In genomic region chr9:134944351-134944802, GRCh38 we compare ENCODE assay signal across 16 cellular contexts. TPM values are rescaled to one million over a fixed set of nuclear protein-coding genes. Genes with fewer than 3 reads are reported as not detected.
DNase-seq lines count a peak whose midpoint lies in the region; ATAC-seq and TF ChIP-seq lines count a peak whose summit lies in the region.
"Had no signal": no experiment of that assay in that cellular context is flagged by ENCODE, and none has a peak within 500 bp of the region (broad histone marks: within the 10 kb centered on the region; RNA-seq: fewer than 3 reads in every experiment).

No MANE protein-coding gene starts in this region.

- H3K36me3 ChIP-seq in right atrium auricular region (no peaks in the 10 kb centered on the region), upper lobe of right lung (no peaks in the 10 kb centered on the region)

- ATAC-seq in Right ventricle myocardium inferior (peak; percentile 48), upper lobe of right lung (peak; percentile 24)
- ATAC-seq: T-helper 17 cell had no signal

- H3K4me1 ChIP-seq in right atrium auricular region (peaks cover 0 to 33% of the 10 kb centered on the region in 2 donors), upper lobe of right lung (peaks cover 5% of the 10 kb centered on the region)

- no peak for TF ChIP-seq CTCF in right atrium auricular region (IDR thresholded peaks at IDR 0.05)
- no peak for TF ChIP-seq CTCF in choroid plexus epithelial cell (conservative IDR thresholded peaks at IDR 0.05; ENCODE audit: low read depth, low read length)
- TF ChIP-seq CTCF in upper lobe of right lung (IDR thresholded peaks at IDR 0.05), result no peak

- DNase-seq in Right ventricle myocardium inferior (ENCODE audit: missing footprints) (peak; percentile 63), right atrium auricular region (ENCODE audit: low spot score) (no peak), choroid plexus epithelial cell (ENCODE audit: low read depth) (peak; percentile 4), left kidney (ENCODE audit: low read depth, low spot score) (peak; percentile 60), upper lobe of right lung (peak; percentile 58), NCI-H526 treated with DMSO at 0.1 percent for 48 hours (lab: John Stamatoyannopoulos, UW) (no peak)
- no peak for DNase-seq in activated CD8-positive, alpha-beta memory T cell treated with anti-CD3 and anti-CD28 coated beads, Interleukin-2, amount 50 U/mL, for 48 hours
- DNase-seq in activated T-cell treated with anti-CD3 and anti-CD28 coated beads, Interleukin-2, amount 50 U/mL, for 48 hours, result no peak
- DNase-seq: activated CD4-positive, alpha-beta T cell treated with anti-CD3 and anti-CD28 coated beads, Interleukin-2, amount 10 ng/mL, durations not matched to agents 24 days and 14 days; head of caudate nucleus; Kasumi-1; NCI-H2107; stimulated activated CD8-positive, alpha-beta memory T cell treated with anti-CD3 and anti-CD28 coated beads, Interleukin-4, amount 100 ng/mL, for 48 hours; T-helper 17 cell; trophoblast cell had no signal

- intact Hi-C loops in Right ventricle myocardium inferior (cut with DNase I), result loop anchor here (1.0 kb wide), 1 partner anchor 48 kb away; no protein-coding TSS in a partner anchor
- intact Hi-C loops in upper lobe of right lung (cut with DNase I), result no loop called here

- H3K4me3 ChIP-seq in right atrium auricular region (no peak overlapping the region), choroid plexus epithelial cell (ENCODE audit: low read depth, low read length) (no peak overlapping the region), upper lobe of right lung (no peak overlapping the region)

- H3K27ac ChIP-seq in right atrium auricular region, result no peak overlapping the region
- peak overlapping the region; percentile 11 for H3K27ac ChIP-seq in upper lobe of right lung

- H3K9me3 ChIP-seq in right atrium auricular region (no peaks in the 10 kb centered on the region), upper lobe of right lung (no peaks in the 10 kb centered on the region)

- H3K27me3 ChIP-seq in right atrium auricular region (no peaks in the 10 kb centered on the region), upper lobe of right lung (peaks cover 21% of the 10 kb centered on the region)

RNA-seq across cellular contexts. Expression of gene FCN1, which starts 26.7 kb away (rescaled TPM):
- total RNA-seq in Right ventricle myocardium inferior (5.7 TPM), right atrium auricular region (1 to 10 TPM in 1 of 2 donors, under 1 TPM in 1; 0.63 to 2.1 TPM), upper lobe of right lung (63.0 TPM)
- total RNA-seq: activated CD4-positive, alpha-beta T cell treated with anti-CD3 and anti-CD28 coated beads, Interleukin-2, amount 10 ng/mL, durations not matched to agents 24 days and 14 days; activated T-helper 1 cell treated with anti-CD3 and anti-CD28 coated beads, Interleukin-12 subunit alpha, Interleukin-12 subunit beta, Interleukin-2, Interleukin-4 antibody, amounts not matched to agents 30 ng/mL and 10 ng/mL and 1 ng/mL, durations not matched to agents 14 hours and 24 hours and 36 hours had no signal

Comparison
In these comparisons a context has a peak if more than half of its experiments do, and no peak if none do; other contexts are left out.
1. DNase-seq: peak in Right ventricle myocardium inferior (single experiment), choroid plexus epithelial cell (single experiment), left kidney (single experiment) and upper lobe of right lung (single experiment); none in right atrium auricular region (single experiment), activated CD8-positive, alpha-beta memory T cell treated with anti-CD3 and anti-CD28 coated beads, Interleukin-2, amount 50 U/mL, for 48 hours (single experiment), activated T-cell treated with anti-CD3 and anti-CD28 coated beads, Interleukin-2, amount 50 U/mL, for 48 hours (0 of 2) and NCI-H526 treated with DMSO at 0.1 percent for 48 hours (single experiment).